ENCODE assay signal across 13 cellular contexts in the genomic region with DNA sequence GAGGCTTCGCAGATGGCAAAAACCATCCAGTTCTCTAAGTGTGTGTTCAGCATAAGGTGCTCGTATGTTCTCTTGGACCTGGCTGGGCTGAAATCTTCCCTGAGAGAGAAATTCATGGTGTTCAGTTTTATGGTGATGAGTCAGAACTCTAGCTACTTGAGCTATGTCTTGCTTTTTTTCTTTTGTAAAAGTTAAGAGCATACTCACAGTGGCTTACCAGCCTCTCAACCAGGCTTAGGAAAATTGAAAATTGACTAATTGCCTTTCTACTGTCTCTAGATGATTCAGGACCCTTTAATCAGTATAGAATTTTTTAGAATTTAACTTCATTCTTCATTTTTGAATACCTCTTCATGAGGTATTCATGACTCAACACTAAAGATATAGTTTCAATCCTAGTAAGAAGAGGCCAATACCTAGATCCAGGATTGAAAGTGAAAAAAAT.
DNase-seq lines count a peak whose midpoint lies in the region; ATAC-seq and TF ChIP-seq lines count a peak whose summit lies in the region.
"Had no signal": no experiment of that assay in that cellular context is flagged by ENCODE, and none has a peak within 500 bp of the region (broad histone marks: within the 10 kb centered on the region; RNA-seq: fewer than 3 reads in every experiment).

No MANE protein-coding gene starts in this region.

- peaks cover 18% of the 10 kb centered on the region; the same call in 1 of the 2 replicates for H3K9me3 Mint-ChIP-seq in HFFc6
- peaks cover 2% of the 10 kb centered on the region for H3K9me3 Mint-ChIP-seq in activated CD4-positive, alpha-beta memory T cell treated with anti-CD3 and anti-CD28 coated beads, Interleukin-2, amount 10 ng/mL, durations not matched to agents 7 days and 5 days

- WGBS in ovary, 3 donors = 92 to 96% (median 94%) methylated on average over 2 of the region's 2 CpGs
- WGBS in esophagus muscularis mucosa = 93% methylated on average over 2 of the region's 2 CpGs

- CTCF ChIA-PET in activated CD4-positive, alpha-beta memory T cell treated with anti-CD3 and anti-CD28 coated beads, Interleukin-2, amount 10 ng/mL, durations not matched to agents 7 days and 5 days (lab: Charles Lee) = no interaction called here

- DNase-seq in HFFc6 = peak; percentile 2
- DNase-seq in HK-2 (ENCODE audit: unreplicated experiment) = peak; percentile 13
- peak in 1 of 2 donors; percentile 39 for DNase-seq in foreskin keratinocyte
- no peak for DNase-seq in activated CD4-positive, alpha-beta memory T cell treated with anti-CD3 and anti-CD28 coated beads, Interleukin-2, amount 10 ng/mL, durations not matched to agents 7 days and 5 days
- no peak for DNase-seq in ovary
- DNase-seq in esophagus muscularis mucosa (ENCODE audit: extremely low spot score) = no peak
- DNase-seq: adrenal gland; CD4-positive, alpha-beta memory T cell; NCI-H748 treated with DMSO at 0.1 percent for 48 hours; stimulated activated CD4-positive, alpha-beta T cell treated with anti-CD3 and anti-CD28 coated beads, Interleukin-4, amount 100 ng/mL, for 24 hours; substantia nigra had no signal

- no peak for TF ChIP-seq CTCF in HFFc6 (IDR thresholded peaks at IDR 0.05)
- TF ChIP-seq CTCF in foreskin keratinocyte (conservative IDR thresholded peaks at IDR 0.05) = no peak
- TF ChIP-seq CTCF in ovary (IDR thresholded peaks at IDR 0.05) = no peak
- no peak for TF ChIP-seq CTCF in esophagus muscularis mucosa (IDR thresholded peaks at IDR 0.05)

- intact Hi-C loops in ovary (cut with DNase I) = no loop called here
- intact Hi-C loops in esophagus muscularis mucosa (cut with DNase I) = no loop called here

- H3K9me3 ChIP-seq in ovary = no peaks in the 10 kb centered on the region
- H3K9me3 ChIP-seq in esophagus muscularis mucosa = no peaks in the 10 kb centered on the region
- H3K9me3 ChIP-seq: adrenal gland had no signal

- peak; percentile 57 for ATAC-seq in GM18505 (IDR thresholded peaks at IDR 0.05; ENCODE audit: unreplicated experiment)
- ATAC-seq in foreskin keratinocyte = peak; percentile 36
- no peak for ATAC-seq in HG02571 (IDR thresholded peaks at IDR 0.05; ENCODE audit: unreplicated experiment)

- POLR2A ChIA-PET in activated CD4-positive, alpha-beta memory T cell treated with anti-CD3 and anti-CD28 coated beads, Interleukin-2, amount 10 ng/mL, durations not matched to agents 7 days and 5 days (lab: Charles Lee) = no interaction called here

- no peaks in the 10 kb centered on the region for H3K27me3 Mint-ChIP-seq in HFFc6 (ENCODE audit: insufficient read depth)
- H3K27me3 Mint-ChIP-seq in activated CD4-positive, alpha-beta memory T cell treated with anti-CD3 and anti-CD28 coated beads, Interleukin-2, amount 10 ng/mL, durations not matched to agents 7 days and 5 days = no peaks in the 10 kb centered on the region
- H3K27me3 Mint-ChIP-seq: CD4-positive, alpha-beta memory T cell had no signal

- H3K27ac ChIP-seq in foreskin keratinocyte (no peak overlapping the region), ovary (no peak overlapping the region), esophagus muscularis mucosa (replicated peaks in 1 of 4) (no peak overlapping the region)
- H3K27ac ChIP-seq: adrenal gland had no signal

- H3K4me1 ChIP-seq in foreskin keratinocyte (no peaks in the 10 kb centered on the region), ovary (ENCODE audit: insufficient read depth) (no peaks in the 10 kb centered on the region), esophagus muscularis mucosa (no peaks in the 10 kb centered on the region)
- H3K4me1 ChIP-seq: adrenal gland had no signal

- no peak overlapping the region for H3K27ac Mint-ChIP-seq in HFFc6
- no peak overlapping the region for H3K27ac Mint-ChIP-seq in activated CD4-positive, alpha-beta memory T cell treated with anti-CD3 and anti-CD28 coated beads, Interleukin-2, amount 10 ng/mL, durations not matched to agents 7 days and 5 days
- H3K27ac Mint-ChIP-seq: CD4-positive, alpha-beta memory T cell had no signal

- no peaks in the 10 kb centered on the region for H3K27me3 ChIP-seq in foreskin keratinocyte
- H3K27me3 ChIP-seq in ovary = no peaks in the 10 kb centered on the region
- H3K27me3 ChIP-seq in esophagus muscularis mucosa = no peaks in the 10 kb centered on the region
- H3K27me3 ChIP-seq: adrenal gland had no signal

- TF ChIP-seq EP300 in ovary (IDR thresholded peaks at IDR 0.05) (no peak), esophagus muscularis mucosa (IDR thresholded peaks at IDR 0.05) (no peak)

- H3K36me3 Mint-ChIP-seq in HFFc6 (ENCODE audit: low read depth) = no peaks in the 10 kb centered on the region
- H3K36me3 Mint-ChIP-seq in activated CD4-positive, alpha-beta memory T cell treated with anti-CD3 and anti-CD28 coated beads, Interleukin-2, amount 10 ng/mL, durations not matched to agents 7 days and 5 days (ENCODE audit: low read depth) = no peaks in the 10 kb centered on the region
- H3K36me3 Mint-ChIP-seq: CD4-positive, alpha-beta memory T cell had no signal

- no peak overlapping the region for H3K4me3 Mint-ChIP-seq in HFFc6
- H3K4me3 Mint-ChIP-seq in activated CD4-positive, alpha-beta memory T cell treated with anti-CD3 and anti-CD28 coated beads, Interleukin-2, amount 10 ng/mL, durations not matched to agents 7 days and 5 days = no peak overlapping the region
- H3K4me3 Mint-ChIP-seq: CD4-positive, alpha-beta memory T cell had no signal

- H3K4me3 ChIP-seq in ovary = no peak overlapping the region
- no peak overlapping the region for H3K4me3 ChIP-seq in esophagus muscularis mucosa
- H3K4me3 ChIP-seq: adrenal gland had no signal

- no peaks in the 10 kb centered on the region for H3K36me3 ChIP-seq in ovary
- no peaks in the 10 kb centered on the region for H3K36me3 ChIP-seq in esophagus muscularis mucosa
- H3K36me3 ChIP-seq: adrenal gland had no signal

- H3K4me1 Mint-ChIP-seq in HFFc6 (ENCODE audit: low read depth) = peaks cover 17% of the 10 kb centered on the region; the same call in 1 of the 2 replicates
- no peaks in the 10 kb centered on the region for H3K4me1 Mint-ChIP-seq in activated CD4-positive, alpha-beta memory T cell treated with anti-CD3 and anti-CD28 coated beads, Interleukin-2, amount 10 ng/mL, durations not matched to agents 7 days and 5 days
- H3K4me1 Mint-ChIP-seq: CD4-positive, alpha-beta memory T cell had no signal

- TF ChIP-seq POLR2A in GM18505 (IDR thresholded peaks at IDR 0.05; ENCODE audit: borderline replicate concordance, extremely low read depth, insufficient read depth, insufficient read length) = no peak
- TF ChIP-seq POLR2A in ovary (IDR thresholded peaks at IDR 0.05) = no peak
- TF ChIP-seq POLR2A in esophagus muscularis mucosa (IDR thresholded peaks at IDR 0.05; ENCODE audit: low read depth) = no peak

Comparison
In these comparisons a context has a peak if more than half of its experiments do, and no peak if none do; other contexts are left out.
1. DNase-seq: peak in HFFc6 (single experiment) and HK-2 (single experiment); none in activated CD4-positive, alpha-beta memory T cell treated with anti-CD3 and anti-CD28 coated beads, Interleukin-2, amount 10 ng/mL, durations not matched to agents 7 days and 5 days (single experiment), ovary (0 of 5) and esophagus muscularis mucosa (single experiment).